In the genomic region with DNA sequence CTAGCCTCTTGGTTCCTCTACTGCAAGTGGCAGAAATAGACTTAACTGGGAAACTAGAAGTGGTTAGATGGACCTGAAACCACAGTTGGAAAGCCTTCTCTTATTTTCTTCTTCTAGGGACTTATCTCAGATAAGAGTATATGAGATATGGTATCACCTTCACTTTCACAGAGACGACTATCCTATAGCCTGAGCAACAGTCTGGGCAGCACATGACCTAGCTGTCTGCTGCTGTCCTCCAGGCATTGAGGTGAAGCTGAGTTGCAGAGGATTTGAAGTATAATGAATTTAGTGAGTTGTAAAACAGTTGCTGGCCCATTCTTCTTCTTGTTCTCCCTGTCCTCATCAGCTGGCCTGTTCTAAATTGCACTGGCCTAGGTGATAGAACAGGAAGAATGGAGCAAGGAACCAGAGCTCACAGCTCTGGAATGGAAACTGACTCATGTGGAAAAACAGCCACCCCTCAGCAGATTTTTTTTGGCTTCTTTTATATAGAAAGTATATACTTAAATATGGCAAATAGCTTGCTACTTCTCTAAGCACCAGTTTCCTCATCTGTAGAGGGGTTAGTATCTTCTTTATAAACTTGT, we compare ENCODE assay signal across 21 cellular contexts. TPM values are rescaled to one million over a fixed set of nuclear protein-coding genes. Genes with fewer than 3 reads are reported as not detected.
DNase-seq lines count a peak whose midpoint lies in the region; ATAC-seq, FAIRE-seq and TF ChIP-seq lines count a peak whose summit lies in the region.
"Had no signal": no experiment of that assay in that cellular context is flagged by ENCODE, and none has a peak within 500 bp of the region (broad histone marks: within the 10 kb centered on the region; RNA-seq: fewer than 3 reads in every experiment).

No MANE protein-coding gene starts in this region.

- peak overlapping the region in 1 of 2 experiments; percentile 20 for H3K4me3 ChIP-seq in mesenchymal stem cell (ENCODE audit: insufficient read depth in 1 of 2, low read depth in 1 of 2, low read length in 2 of 2)
- no peak overlapping the region for H3K4me3 ChIP-seq in pancreas
- H3K4me3 ChIP-seq: colonic mucosa, right lobe of liver, stomach, upper lobe of right lung had no signal

- H3K4ac ChIP-seq in mesenchymal stem cell (ENCODE audit: low read depth in 1 of 2, low read length in 2 of 2): no peak overlapping the region

- WGBS in mesenchymal stem cell: no CpG with 5 or more reads among the region's 1 CpG
- 20 to 39% methylated on average over 1 of the region's 1 CpG for WGBS in pancreas, 2 donors

- peaks cover 3% of the 10 kb centered on the region for H3K79me1 ChIP-seq in mesenchymal stem cell (replicated peaks; ENCODE audit: low read length, poor library complexity, severe bottlenecking)

- no peak overlapping the region for H4K8ac ChIP-seq in mesenchymal stem cell (ENCODE audit: low read length)

- peak overlapping the region; percentile 13 for H3K27ac ChIP-seq in mesenchymal stem cell (ENCODE audit: low read length, poor library complexity, severe bottlenecking)
- H3K27ac ChIP-seq in pancreas: no peak overlapping the region
- H3K27ac ChIP-seq: colonic mucosa, right lobe of liver, stomach, upper lobe of right lung had no signal

- no peak for ATAC-seq in pancreas
- ATAC-seq: right lobe of liver, upper lobe of right lung had no signal

- peaks cover 7 to 88% of the 10 kb centered on the region in 2 experiments for H3K36me3 ChIP-seq in mesenchymal stem cell (ENCODE audit: control insufficient read depth in 1 of 2, insufficient read depth in 2 of 2, low read depth in 1 of 2, low read length in 2 of 2)
- H3K36me3 ChIP-seq in pancreas: no peaks in the 10 kb centered on the region
- H3K36me3 ChIP-seq: colonic mucosa, right lobe of liver had no signal

- no peak overlapping the region for H3K23ac ChIP-seq in mesenchymal stem cell (ENCODE audit: low read length in 2 of 2)

- no peak overlapping the region for H4K91ac ChIP-seq in mesenchymal stem cell (ENCODE audit: low read length)

- no peak overlapping the region for H2BK5ac ChIP-seq in mesenchymal stem cell (ENCODE audit: low read depth, low read length, poor library complexity, severe bottlenecking)

- no peak overlapping the region for H2BK12ac ChIP-seq in mesenchymal stem cell (ENCODE audit: low read length in 2 of 2)

- H3K27me3 ChIP-seq in mesenchymal stem cell (ENCODE audit: control insufficient read depth in 1 of 2, insufficient read depth in 1 of 2, low read length in 2 of 2) (no peaks in the 10 kb centered on the region), pancreas (no peaks in the 10 kb centered on the region)
- H3K27me3 ChIP-seq: colonic mucosa, right lobe of liver, stomach, upper lobe of right lung had no signal

- no peak overlapping the region for H3K4me2 ChIP-seq in mesenchymal stem cell (ENCODE audit: low read length, poor library complexity, severe bottlenecking)

- DNase-seq in EH (ENCODE audit: low read depth): peak; percentile 54
- DNase-seq in NCI-H226: peak; percentile 47
- DNase-seq in dermis blood vessel endothelial cell: peak; percentile 38
- DNase-seq in mesenchymal stem cell: no peak
- DNase-seq in HT-29 (ENCODE audit: low spot score): no peak
- no peak for DNase-seq in NCI-H1092 treated with DMSO at 0.1 percent for 48 hours (lab: John Stamatoyannopoulos, UW)
- no peak for DNase-seq in pancreas
- DNase-seq in GM13977 (ENCODE audit: low spot score): no peak
- DNase-seq: activated effector memory CD4-positive, alpha-beta T cell treated with Interleukin-2 at 50 U/mL for 16 hours; amygdala; CD8-positive, alpha-beta memory T cell; colonic mucosa; Kasumi-1; NCI-H1436; NCI-H2171 treated with DMSO at 0.1 percent for 48 hours; right lobe of liver; stimulated activated CD4-positive, alpha-beta T cell treated with anti-CD3 and anti-CD28 coated beads, Interleukin-1b, Interleukin-23, amount 100 ng/mL, for 48 hours; stomach; T1000; upper lobe of right lung had no signal

- intact Hi-C loops in pancreas (cut with DNase I): no loop called here

- no peak overlapping the region for H2BK15ac ChIP-seq in mesenchymal stem cell (ENCODE audit: low read depth, poor library complexity, severe bottlenecking)

- in situ Hi-C loops in GM13977 (cut with MboI; ENCODE audit: low pct_unique_long_range_greater_than_20kb, low sequenced_read_pairs, unreplicated experiment): no loop called here

- H3K14ac ChIP-seq in mesenchymal stem cell (ENCODE audit: low read length in 2 of 2): no peak overlapping the region

- H3K9me3 ChIP-seq in mesenchymal stem cell (ENCODE audit: control insufficient read depth, low read length) (no peaks in the 10 kb centered on the region), pancreas (no peaks in the 10 kb centered on the region)
- H3K9me3 ChIP-seq: colonic mucosa, right lobe of liver, stomach, upper lobe of right lung had no signal

- no peak overlapping the region for H2BK120ac ChIP-seq in mesenchymal stem cell (ENCODE audit: low read depth, low read length)

- FAIRE-seq in pancreas (lab: Jason Lieb, UNC): no peak
- FAIRE-seq: HTR-8/SVneo had no signal

- H3K9ac ChIP-seq in mesenchymal stem cell (ENCODE audit: low read length): peak overlapping the region; percentile 51

- H3K4me1 ChIP-seq in mesenchymal stem cell (ENCODE audit: control insufficient read depth, insufficient read depth, low read depth, low read length): peaks cover 4% of the 10 kb centered on the region
- no peaks in the 10 kb centered on the region for H3K4me1 ChIP-seq in pancreas
- H3K4me1 ChIP-seq: colonic mucosa, right lobe of liver, stomach, upper lobe of right lung had no signal

- H3K18ac ChIP-seq in mesenchymal stem cell (ENCODE audit: low read depth in 1 of 2, low read length in 2 of 2): no peak overlapping the region

- no peak overlapping the region for H2AFZ ChIP-seq in mesenchymal stem cell (ENCODE audit: low read depth, low read length)

- TF ChIP-seq CTCF in pancreas (IDR thresholded peaks at IDR 0.05) (no peak), GM13977 (IDR thresholded peaks at IDR 0.05; ENCODE audit: extremely low read depth, insufficient read depth, missing control alignments) (no peak)

- H2AK5ac ChIP-seq in mesenchymal stem cell (ENCODE audit: low read length, severe bottlenecking): no peak overlapping the region

RNA-seq across cellular contexts. Expression of a gene that starts 27.8 kb away (rescaled TPM):
- total RNA-seq in dermis blood vessel endothelial cell (22.0 and 37.5 TPM in 2 replicates), pancreas (1 to 10 TPM in 5 of 6 donors, under 1 TPM in 1; 0.95 to 4.6 (median 1.8) TPM)
- 21.6 TPM for polyA plus RNA-seq in mesenchymal stem cell (2013, experiment 1 of 2)
- 22.2 TPM for polyA plus RNA-seq in mesenchymal stem cell (2013, experiment 2 of 2)
- total RNA-seq in HT-29 (2014; rRNA removed; shearing (Covaris generic)): not detected in 2 replicates
- 1 to 10 TPM; 1.4 to 2.0 TPM for polyA plus RNA-seq in pancreas

Comparison
In these comparisons a context has a peak if more than half of its experiments do, and no peak if none do; other contexts are left out.
1. DNase-seq: peak in EH (single experiment), NCI-H226 (single experiment) and dermis blood vessel endothelial cell (single experiment); none in mesenchymal stem cell (single experiment), HT-29 (single experiment), NCI-H1092 treated with DMSO at 0.1 percent for 48 hours (single experiment), pancreas (0 of 6) and GM13977 (single experiment).